11 cellular contexts compared by ENCODE assay signal in the genomic region with DNA sequence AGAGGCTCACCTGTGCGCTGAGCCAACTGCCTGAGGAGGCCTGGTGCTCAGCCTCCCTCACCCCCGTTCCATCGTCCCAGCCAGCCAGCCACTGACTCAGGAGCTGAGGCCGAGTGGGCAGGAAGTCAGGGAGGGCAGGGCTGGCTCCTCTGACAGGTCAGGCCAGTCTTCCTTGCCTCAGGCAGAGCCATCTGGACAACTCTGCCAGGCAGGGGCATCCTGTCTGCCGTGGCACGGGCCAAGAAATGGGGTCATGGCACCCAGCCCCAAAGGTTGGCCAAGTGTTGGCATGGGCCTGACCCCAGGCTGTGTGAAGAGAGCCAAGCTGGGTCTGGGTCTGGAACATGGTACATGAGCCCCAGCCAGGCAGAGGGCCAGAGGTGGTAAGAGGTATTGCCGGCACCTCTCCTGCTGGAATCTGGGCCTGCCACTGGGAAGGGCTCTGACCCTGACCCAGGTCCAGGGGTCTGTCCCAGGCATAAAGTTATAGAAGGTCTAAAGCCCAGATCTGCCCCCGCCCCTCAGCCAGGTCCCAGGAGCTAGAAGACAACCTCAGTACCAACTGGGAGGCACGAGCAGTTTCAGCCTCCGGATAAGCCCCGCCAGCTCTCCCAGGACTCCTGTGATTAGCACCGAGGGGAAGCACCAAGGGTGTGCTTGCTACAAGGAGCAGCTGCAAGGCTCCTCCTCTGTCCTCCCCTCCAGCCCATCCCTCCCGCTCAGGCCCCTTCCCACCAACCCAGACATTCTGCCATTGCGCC. TPM values are rescaled to one million over a fixed set of nuclear protein-coding genes. Genes with fewer than 3 reads are reported as not detected.
DNase-seq lines count a peak whose midpoint lies in the region; ATAC-seq, FAIRE-seq and TF ChIP-seq lines count a peak whose summit lies in the region.
"Had no signal": no experiment of that assay in that cellular context is flagged by ENCODE, and none has a peak within 500 bp of the region (broad histone marks: within the 10 kb centered on the region; RNA-seq: fewer than 3 reads in every experiment).

No MANE protein-coding gene starts in this region.

- no peak for ATAC-seq in HG02938 (IDR thresholded peaks at IDR 0.05; ENCODE audit: unreplicated experiment)

- peaks cover 9 to 20% of the 10 kb centered on the region in 2 donors for H3K4me1 Mint-ChIP-seq in immature natural killer cell

- peak overlapping the region in 3 of 6 donors; percentile 28 to 64 (median 61) for H3K27ac Mint-ChIP-seq in immature natural killer cell

- peaks cover 0 to 1% (median 0%) of the 10 kb centered on the region in 3 donors for H3K27me3 Mint-ChIP-seq in immature natural killer cell (ENCODE audit: low read depth in 3 of 3)

- TF ChIP-seq CTCF in kidney (IDR thresholded peaks at IDR 0.05; ENCODE audit: borderline replicate concordance, extremely low read depth, insufficient read depth) = no peak

- no peaks in the 10 kb centered on the region for H3K36me3 ChIP-seq in kidney (ENCODE audit: control insufficient read depth in 1 of 2, insufficient read depth in 2 of 2, low read length in 2 of 2)
- no peaks in the 10 kb centered on the region for H3K36me3 ChIP-seq in urinary bladder (ENCODE audit: insufficient read depth)

- no peaks in the 10 kb centered on the region for H3K9me3 Mint-ChIP-seq in immature natural killer cell

- peak; percentile 10 for DNase-seq in NCI-H82 (lab: John Stamatoyannopoulos, UW)
- DNase-seq in NCI-H82 treated with DMSO at 0.1 percent for 48 hours (lab: John Stamatoyannopoulos, UW; ENCODE audit: unreplicated experiment) = no peak
- peak; percentile 32 for DNase-seq in T1000 (lab: John Stamatoyannopoulos, UW)
- DNase-seq in kidney = peak; percentile 91
- no peak for DNase-seq in immature natural killer cell
- no peak for DNase-seq in NCI-H2081 treated with DMSO at 0.1 percent for 48 hours (lab: John Stamatoyannopoulos, UW)
- DNase-seq: GDM1, NCI-H1092 had no signal

- peak overlapping the region; percentile 41 to 48 for H3K27ac ChIP-seq in kidney (ENCODE audit: low read depth in 2 of 2, low read length in 2 of 2)
- H3K27ac ChIP-seq in urinary bladder (ENCODE audit: low read depth) = peak overlapping the region; percentile 11

- intact Hi-C loops in kidney (cut with DNase I) = no loop called here

- no peak for FAIRE-seq in kidney (lab: Jason Lieb, UNC)
- FAIRE-seq: A204.1 had no signal

- H3K4me3 Mint-ChIP-seq in immature natural killer cell = no peak overlapping the region

- H3K9ac ChIP-seq in kidney (ENCODE audit: low read length in 2 of 2) = no peak overlapping the region

- no peaks in the 10 kb centered on the region for H3K36me3 Mint-ChIP-seq in immature natural killer cell

- H3K4me3 ChIP-seq in kidney (ENCODE audit: low read length in 2 of 2) (no peak overlapping the region), urinary bladder (ENCODE audit: low read depth, low read length) (no peak overlapping the region)

- H3K4me1 ChIP-seq in kidney (ENCODE audit: control insufficient read depth in 1 of 2, insufficient read depth in 1 of 2, low read depth in 1 of 2, low read length in 2 of 2) (peaks cover 7 to 12% of the 10 kb centered on the region in 2 donors), urinary bladder (ENCODE audit: insufficient read depth) (no peaks in the 10 kb centered on the region)

- H3K9me3 ChIP-seq in kidney (ENCODE audit: control insufficient read depth in 1 of 2, low read length in 2 of 2) = no peaks in the 10 kb centered on the region

- 86% methylated on average over 14 of the region's 14 CpGs for WGBS in urinary bladder

RNA-seq across cellular contexts. Expression of a gene that starts 2.5 kb away (rescaled TPM):
- total RNA-seq in kidney (82.7 TPM), urinary bladder (20.8 TPM)
- polyA plus RNA-seq in kidney (ENCODE audit: insufficient read depth, low read depth, low replicate concordance) (75.7 TPM), urinary bladder (47.6 TPM), immature natural killer cell (under 1 TPM in 2 of 3 donors, not detected in 1; 0.07 to 0.20 TPM)

RNA-seq across cellular contexts. Expression of a gene that starts 18.1 kb away (rescaled TPM):
- total RNA-seq in kidney = 29.4 TPM
- polyA plus RNA-seq in kidney (ENCODE audit: insufficient read depth, low read depth, low replicate concordance) = 61.1 TPM
- 8.6 TPM for total RNA-seq in urinary bladder
- 48.9 TPM for polyA plus RNA-seq in urinary bladder
- polyA plus RNA-seq in immature natural killer cell = 10 to 100 TPM; 32.9 to 61.6 (median 36.3) TPM

RNA-seq across cellular contexts. Expression of a gene that starts 47.2 kb away (rescaled TPM):
- total RNA-seq in kidney (50.1 TPM), urinary bladder (13.7 TPM)
- polyA plus RNA-seq in kidney (ENCODE audit: insufficient read depth, low read depth, low replicate concordance) (9.8 TPM), urinary bladder (15.6 TPM), immature natural killer cell (100 to 1,000 TPM in 1 of 3 donors, 10 to 100 TPM in 2; 37.6 to 112 (median 37.8) TPM)

RNA-seq across cellular contexts. Expression of a gene that starts 53.3 kb away (rescaled TPM):
- total RNA-seq in kidney = 68.7 TPM
- polyA plus RNA-seq in kidney (ENCODE audit: insufficient read depth, low read depth, low replicate concordance) = 35.6 TPM
- 6.1 TPM for total RNA-seq in urinary bladder
- polyA plus RNA-seq in urinary bladder = 22.1 TPM
- not detected for polyA plus RNA-seq in immature natural killer cell

RNA-seq across cellular contexts. Expression of a gene that starts 56.5 kb away (rescaled TPM):
- 41.1 TPM for total RNA-seq in kidney
- 49.4 TPM for polyA plus RNA-seq in kidney (ENCODE audit: insufficient read depth, low read depth, low replicate concordance)
- total RNA-seq in urinary bladder = 33.5 TPM
- 38.4 TPM for polyA plus RNA-seq in urinary bladder
- polyA plus RNA-seq in immature natural killer cell = 10 to 100 TPM; 32.7 to 42.4 (median 38.7) TPM

Comparison
In these comparisons a context has a peak if more than half of its experiments do, and no peak if none do; other contexts are left out.
1. DNase-seq: peak in NCI-H82 (single experiment), T1000 (single experiment) and kidney (single experiment); none in NCI-H82 treated with DMSO at 0.1 percent for 48 hours (single experiment), immature natural killer cell (0 of 3) and NCI-H2081 treated with DMSO at 0.1 percent for 48 hours (single experiment).
2. RNA of a gene that starts 2.5 kb away (polyA plus RNA-seq): 75.7 TPM in kidney (single experiment) and 47.6 TPM in urinary bladder (single experiment); 0.07 to 0.20 TPM in immature natural killer cell; every median in the first group is over 10 times any median in the second.